In genomic region chr6:96014846-96015245, GRCh38 we compare ENCODE assay signal across 13 cellular contexts. TPM values are rescaled to one million over a fixed set of nuclear protein-coding genes. Genes with fewer than 3 reads are reported as not detected.
DNase-seq lines count a peak whose midpoint lies in the region; ATAC-seq and TF ChIP-seq lines count a peak whose summit lies in the region.
"Had no signal": no experiment of that assay in that cellular context is flagged by ENCODE, and none has a peak within 500 bp of the region (broad histone marks: within the 10 kb centered on the region; RNA-seq: fewer than 3 reads in every experiment).

No MANE protein-coding gene starts in this region.

- TF ChIP-seq CTCF in kidney epithelial cell (IDR thresholded peaks at IDR 0.05; ENCODE audit: insufficient read depth, low read length, poor library complexity, severe bottlenecking) = no peak
- no peak for TF ChIP-seq CTCF in suprapubic skin (IDR thresholded peaks at IDR 0.05)
- no peak for TF ChIP-seq CTCF in upper lobe of left lung (IDR thresholded peaks at IDR 0.05)
- no peak for TF ChIP-seq CTCF in heart left ventricle (IDR thresholded peaks at IDR 0.05)

- H3K9me3 ChIP-seq in SK-N-MC (ENCODE audit: low read depth, low read length) (no peaks in the 10 kb centered on the region), suprapubic skin (no peaks in the 10 kb centered on the region), upper lobe of left lung (no peaks in the 10 kb centered on the region), heart left ventricle (no peaks in the 10 kb centered on the region)

- TF ChIP-seq POLR2A in suprapubic skin (IDR thresholded peaks at IDR 0.05) (no peak), upper lobe of left lung (IDR thresholded peaks at IDR 0.05) (no peak), heart left ventricle (IDR thresholded peaks at IDR 0.05) (no peak)

- peak overlapping the region; percentile 38; the same call in 1 of the 2 replicates for H3K27ac ChIP-seq in SK-N-MC
- H3K27ac ChIP-seq in suprapubic skin = no peak overlapping the region
- H3K27ac ChIP-seq in upper lobe of left lung = no peak overlapping the region
- H3K27ac ChIP-seq in heart left ventricle = peak overlapping the region in 1 of 12 donors; percentile 16
- H3K27ac ChIP-seq: skin epidermis had no signal

- 18% methylated on average over 11 of the region's 11 CpGs for WGBS in suprapubic skin
- WGBS in upper lobe of left lung, 2 donors = 23 to 24% methylated on average over 11 of the region's 11 CpGs
- WGBS in heart left ventricle, 4 donors = 15 to 21% (median 16%) methylated on average over 11 of the region's 11 CpGs

- intact Hi-C loops in heart left ventricle (cut with DNase I) = no loop called here

- H3K27me3 ChIP-seq in kidney epithelial cell (ENCODE audit: control insufficient read depth, insufficient read depth, low read length) (no peaks in the 10 kb centered on the region), suprapubic skin (peaks cover 23% of the 10 kb centered on the region), upper lobe of left lung (peaks cover 0 to 8% (median 2%) of the 10 kb centered on the region in 4 donors), heart left ventricle (peaks cover 3 to 41% (median 26%) of the 10 kb centered on the region in 9 donors)

- DNase-seq in NCI-H345 (lab: John Stamatoyannopoulos, UW) = peak; percentile 32
- DNase-seq in NCI-H345 treated with DMSO at 0.1 percent for 48 hours (lab: John Stamatoyannopoulos, UW; ENCODE audit: unreplicated experiment) = no peak
- DNase-seq in SK-N-MC (ENCODE audit: low read depth, low spot score) = no peak
- no peak for DNase-seq in kidney epithelial cell (ENCODE audit: low read depth)
- DNase-seq in suprapubic skin (ENCODE audit: low spot score in 2 of 2) = no peak
- DNase-seq in upper lobe of left lung = no peak
- DNase-seq in heart left ventricle = no peak
- DNase-seq: activated CD4-positive, CD25-positive, alpha-beta regulatory T cell; activated T-cell treated with anti-CD3 and anti-CD28 coated beads, Interleukin-2, amount 50 U/mL, for 72 hours; NCI-H226 had no signal

- TF ChIP-seq EP300 in suprapubic skin (IDR thresholded peaks at IDR 0.05) (no peak), upper lobe of left lung (IDR thresholded peaks at IDR 0.05) (no peak)

- H3K9ac ChIP-seq in SK-N-MC (ENCODE audit: insufficient read length) = peak overlapping the region; percentile 60

- H3K36me3 ChIP-seq in SK-N-MC (ENCODE audit: insufficient read depth, low read length) (no peaks in the 10 kb centered on the region), kidney epithelial cell (ENCODE audit: control insufficient read depth, insufficient read depth, low read length) (no peaks in the 10 kb centered on the region), suprapubic skin (no peaks in the 10 kb centered on the region), upper lobe of left lung (no peaks in the 10 kb centered on the region), heart left ventricle (no peaks in the 10 kb centered on the region)

- ATAC-seq in HG03095 (IDR thresholded peaks at IDR 0.05; ENCODE audit: unreplicated experiment) = no peak
- no peak for ATAC-seq in upper lobe of left lung (ENCODE audit: low FRiP score in 2 of 2)
- no peak for ATAC-seq in heart left ventricle
- ATAC-seq: activated T-cell treated with anti-CD3 and anti-CD28 coated beads, Interleukin-2, amount 50 U/mL, for 72 hours had no signal

- H3K4me1 ChIP-seq in suprapubic skin (no peaks in the 10 kb centered on the region), upper lobe of left lung (peaks cover 0 to 4% (median 1%) of the 10 kb centered on the region in 4 donors), heart left ventricle (peaks cover 0 to 12% (median 0%) of the 10 kb centered on the region in 12 donors)

- H3K4me3 ChIP-seq in SK-N-MC (peak overlapping the region; percentile 83), kidney epithelial cell (ENCODE audit: low read depth, low read length) (peak overlapping the region; percentile 56), suprapubic skin (peak overlapping the region; percentile 32), upper lobe of left lung (no peak overlapping the region), heart left ventricle (no peak overlapping the region)
- H3K4me3 ChIP-seq: skin epidermis had no signal

RNA-seq across cellular contexts. Expression of gene FUT9, which starts 0.9 kb away (rescaled TPM):
- 1.6 and 1.8 TPM in 2 replicates for total RNA-seq in kidney epithelial cell
- total RNA-seq in suprapubic skin = 1 to 10 TPM in 1 of 4 donors, under 1 TPM in 3; 0.13 to 1.4 (median 0.43) TPM
- total RNA-seq in upper lobe of left lung = not detected
- under 1 TPM in 1 of 9 donors, not detected in 8; 0.02 TPM for total RNA-seq in heart left ventricle
- polyA plus RNA-seq in heart left ventricle = not detected
- total RNA-seq: activated T-cell treated with anti-CD3 and anti-CD28 coated beads, Interleukin-2, amount 50 U/mL, for 72 hours; aorta had no signal

Comparison
In these comparisons a context has a peak if more than half of its experiments do, and no peak if none do; other contexts are left out.
1. H3K4me3 ChIP-seq: peak in SK-N-MC (single experiment), kidney epithelial cell (single experiment) and suprapubic skin (single experiment); none in upper lobe of left lung (0 of 4) and heart left ventricle (0 of 12).